ENCODE assay signal across 10 cellular contexts in genomic region chr11:127017482-127017881, GRCh38. TPM values are rescaled to one million over a fixed set of nuclear protein-coding genes. Genes with fewer than 3 reads are reported as not detected.
DNase-seq lines count a peak whose midpoint lies in the region; ATAC-seq and TF ChIP-seq lines count a peak whose summit lies in the region.
"Had no signal": no experiment of that assay in that cellular context is flagged by ENCODE, and none has a peak within 500 bp of the region (broad histone marks: within the 10 kb centered on the region; RNA-seq: fewer than 3 reads in every experiment).

No MANE protein-coding gene starts in this region.

- DNase-seq in ELR (ENCODE audit: low read depth) (peak; percentile 96), NCI-H69 (lab: John Stamatoyannopoulos, UW) (peak; percentile 40), endothelial cell (ENCODE audit: low spot score) (peak; percentile 45), non-pigmented ciliary epithelial cell (ENCODE audit: low read depth) (peak; percentile 48), middle frontal gyrus (ENCODE audit: extremely low spot score, low spot score) (no peak), lower leg skin (ENCODE audit: low spot score in 2 of 2) (no peak)
- DNase-seq: activated naive CD4-positive, alpha-beta T cell; NCI-H187 had no signal

- 52 to 59% methylated on average over 7 of the region's 7 CpGs for whole genome bisulfite sequencing in lower leg skin, 2 donors

- no peak for TF ChIP-seq POLR2A in lower leg skin (IDR thresholded peaks at IDR 0.05)

- no peaks in the 10 kb centered on the region for H3K9me3 Mint-ChIP-seq in endothelial cell (ENCODE audit: unreplicated experiment)

- no peak overlapping the region for H3K27ac Mint-ChIP-seq in endothelial cell (ENCODE audit: unreplicated experiment)

- intact Hi-C loops in lower leg skin (cut with DNase I; ENCODE audit: low total_unique reads): no loop called here

- no peaks in the 10 kb centered on the region for H3K36me3 Mint-ChIP-seq in endothelial cell (ENCODE audit: low read depth, unreplicated experiment)

- H3K4me3 Mint-ChIP-seq in endothelial cell (ENCODE audit: unreplicated experiment): no peak overlapping the region

- no peak overlapping the region for H3K4me3 ChIP-seq in lower leg skin (ENCODE audit: low read depth, poor library complexity, severe bottlenecking)
- H3K4me3 ChIP-seq: esophagus muscularis mucosa had no signal

- TF ChIP-seq CTCF in endothelial cell (IDR thresholded peaks at IDR 0.05; ENCODE audit: unreplicated experiment): peak; percentile 67
- no peak for TF ChIP-seq CTCF in lower leg skin (IDR thresholded peaks at IDR 0.05)

- H3K27me3 Mint-ChIP-seq in endothelial cell (ENCODE audit: unreplicated experiment): no peaks in the 10 kb centered on the region

- no peak for ATAC-seq in HG03520 (IDR thresholded peaks at IDR 0.05; ENCODE audit: unreplicated experiment)

- H3K4me1 Mint-ChIP-seq in endothelial cell (ENCODE audit: unreplicated experiment): peaks cover 18% of the 10 kb centered on the region

RNA-seq across cellular contexts. Expression of gene KIRREL3, which starts 16.9 kb away (rescaled TPM):
- total RNA-seq in endothelial cell (ENCODE audit: unreplicated experiment): 0.38 TPM
- under 1 TPM in 1 of 4 donors, not detected in 3; 0.13 TPM for total RNA-seq in lower leg skin

Comparison
In these comparisons a context has a peak if more than half of its experiments do, and no peak if none do; other contexts are left out.
1. DNase-seq: peak in ELR (single experiment), NCI-H69 (single experiment), endothelial cell (single experiment) and non-pigmented ciliary epithelial cell (single experiment); none in middle frontal gyrus (single experiment) and lower leg skin (0 of 2).